1 cellular context compared by ENCODE assay signal in genomic region chr12:6867407-6868210, GRCh38.
TF ChIP-seq lines count a peak whose summit lies in the region.

TPI1 (plus strand) TSS chr12:6867531; CDS start chr12:6867567, 36 bp downstream.

TF ChIP-seq in K562, 482 proteins besides CTCF, POLR2A, EP300 and RAD21 (continued from another document and continues in another):
- peak; percentile 82 for TF ChIP-seq GMEB1 (CRISPR knock-in tag; IDR thresholded peaks at IDR 0.05)
- TF ChIP-seq BCLAF1 (IDR thresholded peaks at IDR 0.05; ENCODE audit: borderline replicate concordance in 1 of 2, control insufficient read depth in 1 of 2, low read depth in 2 of 2, low read length in 1 of 2): no peak
- no peak for TF ChIP-seq HEY1 (CRISPR knock-in tag; IDR thresholded peaks at IDR 0.05; ENCODE audit: borderline replicate concordance)
- no peak for TF ChIP-seq CREB5 (CRISPR knock-in tag; IDR thresholded peaks at IDR 0.05)
- no peak for TF ChIP-seq ARNT (IDR thresholded peaks at IDR 0.05)
- no peak for TF ChIP-seq MECOM (CRISPR knock-in tag; IDR thresholded peaks at IDR 0.05)
- no peak for TF ChIP-seq ZNF512 (tag; IDR thresholded peaks at IDR 0.05)
- TF ChIP-seq ETV5 (CRISPR knock-in tag; IDR thresholded peaks at IDR 0.05; ENCODE audit: low read depth): no peak
- TF ChIP-seq GATA2 (CRISPR knock-in tag; IDR thresholded peaks at IDR 0.05): no peak
- TF ChIP-seq RBM14 (IDR thresholded peaks at IDR 0.05; ENCODE audit: borderline replicate concordance, insufficient read depth, low read depth, low read length): no peak
- TF ChIP-seq ELK1 (CRISPR knock-in tag; IDR thresholded peaks at IDR 0.05): no peak
- no peak for TF ChIP-seq PHF21A (IDR thresholded peaks at IDR 0.05; ENCODE audit: borderline replicate concordance, low read depth)
- no peak for TF ChIP-seq BHLHE40 (IDR thresholded peaks at IDR 0.05; ENCODE audit: low read length)
- TF ChIP-seq KLF13 (tag; IDR thresholded peaks at IDR 0.05; ENCODE audit: borderline replicate concordance, low read depth): no peak
- peak; percentile 98 for TF ChIP-seq KDM5B (IDR thresholded peaks at IDR 0.05; ENCODE audit: insufficient replicate concordance, low read depth, low read length)
- TF ChIP-seq HES1 (IDR thresholded peaks at IDR 0.05; ENCODE audit: low read depth): no peak
- TF ChIP-seq FOXP4 (CRISPR knock-in tag; IDR thresholded peaks at IDR 0.05; ENCODE audit: borderline replicate concordance): no peak
- TF ChIP-seq HDAC8 (tag; IDR thresholded peaks at IDR 0.05): no peak
- no peak for TF ChIP-seq ELF4 (CRISPR knock-in tag; IDR thresholded peaks at IDR 0.05)
- TF ChIP-seq CREBBP (IDR thresholded peaks at IDR 0.05; ENCODE audit: low read depth, low read length): no peak
- TF ChIP-seq CTCFL (IDR thresholded peaks at IDR 0.05; ENCODE audit: borderline replicate concordance, insufficient read depth, low read depth, low read length, poor library complexity, severe bottlenecking): no peak
- no peak for TF ChIP-seq FOXJ3 (CRISPR knock-in tag; IDR thresholded peaks at IDR 0.05)
- no peak; the same call in 1 of the 2 replicates for TF ChIP-seq SMAD4 (CRISPR knock-in tag; conservative IDR thresholded peaks at IDR 0.05)
- TF ChIP-seq SFPQ (IDR thresholded peaks at IDR 0.05; ENCODE audit: low read depth, low read length): no peak
- TF ChIP-seq TFAM (CRISPR knock-in tag; conservative IDR thresholded peaks at IDR 0.05): no peak
- no peak for TF ChIP-seq FOXA1 (IDR thresholded peaks at IDR 0.05; ENCODE audit: borderline replicate concordance)
- no peak; the same call in 1 of the 2 replicates for TF ChIP-seq NR2C2 (CRISPR knock-in tag; IDR thresholded peaks at IDR 0.05)
- TF ChIP-seq NR2C2 (tag; IDR thresholded peaks at IDR 0.05): peak; percentile 38; the same call in 1 of the 2 replicates
- TF ChIP-seq ZNF354B (CRISPR knock-in tag; IDR thresholded peaks at IDR 0.05): no peak
- no peak for TF ChIP-seq ZNF584 (CRISPR knock-in tag; IDR thresholded peaks at IDR 0.05; ENCODE audit: low read depth)
- no peak for TF ChIP-seq JUNB (CRISPR knock-in tag; conservative IDR thresholded peaks at IDR 0.05)
- TF ChIP-seq EP400 (IDR thresholded peaks at IDR 0.05): peak; percentile 23; the same call in 1 of the 2 replicates
- TF ChIP-seq FOXO4 (CRISPR knock-in tag; IDR thresholded peaks at IDR 0.05): no peak
- no peak for TF ChIP-seq SPI1 (IDR thresholded peaks at IDR 0.05; ENCODE audit: borderline replicate concordance, low read depth, low read length)
- TF ChIP-seq SMC3 (conservative IDR thresholded peaks at IDR 0.05; ENCODE audit: insufficient read depth, low read depth, low read length): no peak
- TF ChIP-seq CEBPG (CRISPR knock-in tag; IDR thresholded peaks at IDR 0.05): no peak
- TF ChIP-seq CEBPG (tag; conservative IDR thresholded peaks at IDR 0.05 in 1 of 2, IDR thresholded peaks at IDR 0.05 in 1 of 2): no peak
- peak in 1 of 2 experiments; percentile 96; a peak in 2 of 4 replicates for TF ChIP-seq NONO (IDR thresholded peaks at IDR 0.05; ENCODE audit: low read depth in 2 of 2, low read length in 1 of 2)
- no peak for TF ChIP-seq MEIS2 (IDR thresholded peaks at IDR 0.05; ENCODE audit: partially characterized antibody)
- no peak for TF ChIP-seq ELF1 (tag; IDR thresholded peaks at IDR 0.05)
- TF ChIP-seq ARHGAP35 (IDR thresholded peaks at IDR 0.05; ENCODE audit: partially characterized antibody): no peak
- peak; percentile 45; the same call in 1 of the 2 replicates for TF ChIP-seq GABPB1 (CRISPR knock-in tag; IDR thresholded peaks at IDR 0.05)
- TF ChIP-seq ZHX1 (conservative IDR thresholded peaks at IDR 0.05; ENCODE audit: low read length): no peak
